ENCODE assay signal across 10 cellular contexts in the genomic region with DNA sequence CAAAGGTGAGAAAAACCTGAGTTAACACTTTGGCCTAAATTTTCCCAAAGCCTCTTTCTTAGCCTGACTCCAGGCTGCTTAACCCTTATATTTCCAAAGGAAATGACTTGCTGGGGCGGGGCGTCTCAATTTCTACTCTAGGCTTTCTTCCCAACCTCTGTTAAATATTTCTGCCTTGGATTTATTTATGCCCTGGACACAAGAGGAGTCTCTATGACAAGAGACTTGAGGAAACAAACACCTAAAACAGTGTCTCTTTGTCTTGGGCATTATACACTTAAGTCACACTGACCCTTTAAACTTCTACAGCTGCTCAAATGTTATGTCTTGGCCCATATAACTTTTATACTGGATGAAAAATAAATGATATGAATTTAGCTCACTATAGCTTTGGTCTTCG. TPM values are rescaled to one million over a fixed set of nuclear protein-coding genes. Genes with fewer than 3 reads are reported as not detected.
A peak's percentile ranks its signal among the peaks of the same experiment; 100 is the strongest.
DNase-seq lines count a peak whose midpoint lies in the region; ATAC-seq and TF ChIP-seq lines count a peak whose summit lies in the region.
"Had no signal": no experiment of that assay in that cellular context is flagged by ENCODE, and none has a peak within 500 bp of the region (broad histone marks: within the 10 kb centered on the region; RNA-seq: fewer than 3 reads in every experiment).

No MANE protein-coding gene starts in this region.

- H3K27me3 Mint-ChIP-seq in CD14-positive monocyte (ENCODE audit: low read depth in 3 of 3): no peaks in the 10 kb centered on the region

- H3K27ac Mint-ChIP-seq in CD14-positive monocyte: peak overlapping the region; percentile 71 to 93 (median 85)
- peak overlapping the region; percentile 88 to 97 for H3K27ac Mint-ChIP-seq in activated naive CD4-positive, alpha-beta T cell treated with anti-CD3 and anti-CD28 coated beads, Interleukin-2, amount 50 U/mL, for 72 hours

- no peaks in the 10 kb centered on the region for H3K36me3 Mint-ChIP-seq in CD14-positive monocyte
- no peaks in the 10 kb centered on the region for H3K36me3 Mint-ChIP-seq in activated naive CD4-positive, alpha-beta T cell treated with anti-CD3 and anti-CD28 coated beads, Interleukin-2, amount 50 U/mL, for 72 hours

- no peaks in the 10 kb centered on the region for H3K9me3 Mint-ChIP-seq in CD14-positive monocyte
- H3K9me3 Mint-ChIP-seq in activated naive CD4-positive, alpha-beta T cell treated with anti-CD3 and anti-CD28 coated beads, Interleukin-2, amount 50 U/mL, for 72 hours: no peaks in the 10 kb centered on the region

- peaks cover 18% of the 10 kb centered on the region for H3K4me1 ChIP-seq in mesodermal cell (ENCODE audit: control insufficient read depth, insufficient read depth, low read length, poor library complexity, severe bottlenecking)

- no peak for TF ChIP-seq CTCF in CD14-positive monocyte (IDR thresholded peaks at IDR 0.05)

- H3K4me1 Mint-ChIP-seq in CD14-positive monocyte: peaks cover 72% of the 10 kb centered on the region

- H3K36me3 ChIP-seq in mesodermal cell (ENCODE audit: control insufficient read depth, insufficient read depth, low read length): no peaks in the 10 kb centered on the region

- no peaks in the 10 kb centered on the region for H3K9me3 ChIP-seq in mesodermal cell (ENCODE audit: control insufficient read depth, low read length)

- peak overlapping the region; percentile 49 for H3K27ac ChIP-seq in mesodermal cell (ENCODE audit: low read depth, low read length, severe bottlenecking)
- H3K27ac ChIP-seq: hepatocyte had no signal

- peak; percentile 1 for ATAC-seq in HG03565 (IDR thresholded peaks at IDR 0.05; ENCODE audit: unreplicated experiment)
- peak in 1 of 2 donors; percentile 0 for ATAC-seq in activated naive CD4-positive, alpha-beta T cell treated with anti-CD3 and anti-CD28 coated beads, Interleukin-2, amount 50 U/mL, for 72 hours
- ATAC-seq in GM19395 (IDR thresholded peaks at IDR 0.05; ENCODE audit: unreplicated experiment): no peak

- no peak for DNase-seq in CD14-positive monocyte (ENCODE audit: low spot score)
- no peak for DNase-seq in activated naive CD4-positive, alpha-beta T cell treated with anti-CD3 and anti-CD28 coated beads, Interleukin-2, amount 50 U/mL, for 72 hours (ENCODE audit: low spot score in 2 of 2)
- DNase-seq in occipital lobe (lab: John Stamatoyannopoulos, UW): no peak
- DNase-seq in CD1c-positive myeloid dendritic cell (ENCODE audit: extremely low spot score): no peak
- no peak for DNase-seq in activated CD8-positive, alpha-beta memory T cell treated with anti-CD3 and anti-CD28 coated beads, Interleukin-2, amount 50 U/mL, for 4 hours
- DNase-seq: NCI-H1930 had no signal

- peak overlapping the region in 1 of 2 donors; percentile 26 for H3K4me3 Mint-ChIP-seq in CD14-positive monocyte

- intact Hi-C loops in CD14-positive monocyte (cut with micrococcal nuclease): loop anchor here in 1 of 2 donors (10.0 kb wide), 1 partner anchor 525 kb away; the partner anchor contains the start of gene GABPB1

- H3K4me3 ChIP-seq in mesodermal cell (ENCODE audit: extremely low read depth, insufficient read depth, low read length, poor library complexity, severe bottlenecking): no peak overlapping the region
- H3K4me3 ChIP-seq: hepatocyte had no signal

- 100% methylated on average over 1 to 3 of the region's 3 CpGs for WGBS in mesodermal cell (ENCODE audit: insufficient coverage in 2 of 2), 2 experiments

RNA-seq across cellular contexts. Expression of gene AP4E1, which starts 28.3 kb away (rescaled TPM):
- 1 to 10 TPM; 5.3 to 7.7 TPM for polyA plus RNA-seq in CD14-positive monocyte
- 10 to 100 TPM; 11.2 to 14.3 TPM for total RNA-seq in activated naive CD4-positive, alpha-beta T cell treated with anti-CD3 and anti-CD28 coated beads, Interleukin-2, amount 50 U/mL, for 72 hours
- polyA plus RNA-seq in mesodermal cell (2013, experiment 1 of 2): 5.6 TPM
- 6.6 TPM for polyA plus RNA-seq in mesodermal cell (2013, experiment 2 of 2)
- 14.0 TPM for total RNA-seq in occipital lobe
